ENCODE assay signal across 15 cellular contexts in the genomic region with DNA sequence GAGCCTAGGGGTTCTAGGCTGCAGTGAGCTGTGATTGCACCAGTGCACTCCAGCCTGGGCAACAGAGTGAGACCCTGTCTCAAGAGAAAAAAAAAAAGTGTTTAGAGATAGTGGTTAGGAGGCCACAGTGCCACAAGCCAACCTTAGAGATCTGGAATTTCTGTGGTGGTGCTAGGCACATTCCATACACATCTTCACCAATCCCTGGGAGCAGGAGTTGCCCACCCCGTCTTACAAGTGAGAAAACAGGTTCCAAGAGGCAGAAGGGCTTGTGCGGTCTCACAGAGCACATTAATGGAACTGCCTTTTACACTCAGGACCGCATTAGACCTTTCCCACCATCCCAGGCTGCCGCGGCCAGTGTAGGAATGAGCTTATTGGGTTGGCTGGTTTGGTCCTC.
DNase-seq lines count a peak whose midpoint lies in the region; ATAC-seq, FAIRE-seq and TF ChIP-seq lines count a peak whose summit lies in the region.
"Had no signal": no experiment of that assay in that cellular context is flagged by ENCODE, and none has a peak within 500 bp of the region (broad histone marks: within the 10 kb centered on the region; RNA-seq: fewer than 3 reads in every experiment).

No MANE protein-coding gene starts in this region.

- POLR2A ChIA-PET in IMR-90 (lab: Charles Lee; ENCODE audit: unreplicated experiment) = no interaction called here

- H3K4me2 ChIP-seq in IMR-90 (ENCODE audit: low read depth, low read length) = no peak overlapping the region
- no peak overlapping the region for H3K4me2 ChIP-seq in astrocyte (ENCODE audit: low read length)
- no peak overlapping the region for H3K4me2 ChIP-seq in mesendoderm (ENCODE audit: low read length)
- H3K4me2 ChIP-seq: PC-9 had no signal

- H3K79me2 ChIP-seq in astrocyte (ENCODE audit: insufficient read depth, low read length) = peaks cover 24% of the 10 kb centered on the region
- no peaks in the 10 kb centered on the region for H3K79me2 ChIP-seq in mesendoderm (ENCODE audit: control insufficient read depth, insufficient read depth, low read length)

- H3K4me3 Mint-ChIP-seq in astrocyte (ENCODE audit: unreplicated experiment) = no peak overlapping the region
- no peak overlapping the region for H3K4me3 Mint-ChIP-seq in T-helper 17 cell

- no CpG with 5 or more reads among the region's 5 CpGs for WGBS in IMR-90 (ENCODE audit: extremely low coverage in 2 of 2, insufficient read length in 1 of 2), 2 experiments
- no CpG with 5 or more reads among the region's 5 CpGs for WGBS in mesendoderm (ENCODE audit: extremely low coverage, insufficient coverage, low lambda C conversion rate)

- DNase-seq in IMR-90 = no peak
- peak; percentile 60 for DNase-seq in astrocyte (ENCODE audit: low read depth)
- peak; percentile 59 for DNase-seq in myocyte (ENCODE audit: low read depth)
- no peak for DNase-seq in mesendoderm
- DNase-seq in SIG-M5 treated with dmso at 0.1 percent for 504 hours (lab: John Stamatoyannopoulos, UW; ENCODE audit: unreplicated experiment) = no peak
- no peak for DNase-seq in T-helper 17 cell
- DNase-seq: AML-193, MV-4-11, NCI-H1694 treated with DMSO at 0.1 percent for 48 hours, NCI-H510A treated with DMSO at 0.1 percent for 48 hours had no signal

- no peak for TF ChIP-seq CTCF in IMR-90 (conservative IDR thresholded peaks at IDR 0.05; ENCODE audit: low read depth, low read length)
- TF ChIP-seq CTCF in astrocyte (IDR thresholded peaks at IDR 0.05; ENCODE audit: insufficient read depth, low read depth, low read length) = no peak

- peaks cover 10 to 50% of the 10 kb centered on the region in 2 experiments; a peak in 3 of 4 replicates for H3K79me1 ChIP-seq in IMR-90 (ENCODE audit: low read depth in 1 of 2, low read length in 2 of 2)
- H3K79me1 ChIP-seq in mesendoderm (ENCODE audit: low read length) = no peaks in the 10 kb centered on the region

- H3K4me1 Mint-ChIP-seq in astrocyte (ENCODE audit: low read depth, unreplicated experiment) (peaks cover 11% of the 10 kb centered on the region), T-helper 17 cell (no peaks in the 10 kb centered on the region)

- H2BK120ac ChIP-seq in IMR-90 (ENCODE audit: low read depth, low read length) = no peak overlapping the region
- H2BK120ac ChIP-seq in mesendoderm (ENCODE audit: low read depth, low read length) = no peak overlapping the region

- no peaks in the 10 kb centered on the region for H3K27me3 ChIP-seq in IMR-90 (ENCODE audit: control insufficient read depth, insufficient read depth, low read length)
- H3K27me3 ChIP-seq in astrocyte (ENCODE audit: insufficient read depth, low read length) = no peaks in the 10 kb centered on the region
- no peaks in the 10 kb centered on the region for H3K27me3 ChIP-seq in mesendoderm (ENCODE audit: insufficient read depth, low read length, poor library complexity)
- H3K27me3 ChIP-seq: SJSA1 had no signal

- peaks cover 10% of the 10 kb centered on the region for H3K4me1 ChIP-seq in IMR-90 (ENCODE audit: control insufficient read depth, insufficient read depth, low read length)
- peaks cover 13% of the 10 kb centered on the region for H3K4me1 ChIP-seq in astrocyte (ENCODE audit: insufficient read depth, low read length)
- H3K4me1 ChIP-seq in mesendoderm (ENCODE audit: control insufficient read depth, low read depth, low read length) = no peaks in the 10 kb centered on the region
- H3K4me1 ChIP-seq: SJSA1 had no signal

- peaks cover 45% of the 10 kb centered on the region for H4K20me1 ChIP-seq in IMR-90 (ENCODE audit: insufficient read depth, low read length)
- peaks cover 47% of the 10 kb centered on the region for H4K20me1 ChIP-seq in astrocyte (ENCODE audit: insufficient read depth, low read length)

- no peaks in the 10 kb centered on the region for H3K9me3 Mint-ChIP-seq in astrocyte (ENCODE audit: unreplicated experiment)

- no peak for ATAC-seq in IMR-90 (ENCODE audit: low read depth)
- ATAC-seq in GM21515 (IDR thresholded peaks at IDR 0.05; ENCODE audit: unreplicated experiment) = no peak
- ATAC-seq in T-helper 17 cell = no peak

- no peak overlapping the region for H2BK20ac ChIP-seq in IMR-90 (ENCODE audit: low read depth, low read length)

- in situ Hi-C loops in IMR-90 (cut with MboI; ENCODE audit: low sequenced_read_pairs) = no loop called here

- H3K36me3 ChIP-seq in IMR-90 (ENCODE audit: control insufficient read depth, insufficient read depth, low read length) (peaks cover 4% of the 10 kb centered on the region), astrocyte (ENCODE audit: insufficient read depth, low read length) (no peaks in the 10 kb centered on the region), mesendoderm (ENCODE audit: control insufficient read depth, insufficient read depth, low read length) (no peaks in the 10 kb centered on the region)
- H3K36me3 ChIP-seq: SJSA1 had no signal

- peaks cover 19% of the 10 kb centered on the region for H3K9me1 ChIP-seq in IMR-90 (ENCODE audit: insufficient read depth, low read length)

- intact Hi-C loops in IMR-90 (cut with micrococcal nuclease) = no loop called here

- H3K27me3 Mint-ChIP-seq in astrocyte (ENCODE audit: low read depth, unreplicated experiment) (peaks cover 22% of the 10 kb centered on the region), T-helper 17 cell (peaks cover 48% of the 10 kb centered on the region)

- H3K4ac ChIP-seq in IMR-90 (ENCODE audit: low read depth, low read length) = peak overlapping the region; percentile 21; the same call in 1 of the 2 replicates
- no peak overlapping the region for H3K4ac ChIP-seq in mesendoderm (ENCODE audit: low read depth, low read length)

- dilution Hi-C loops in IMR-90 (cut with HindIII; ENCODE audit: low sequenced_read_pairs, unreplicated experiment) = no loop called here

- no peak overlapping the region for H4K91ac ChIP-seq in IMR-90 (ENCODE audit: insufficient read depth, low read depth, low read length)

- H2AK9ac ChIP-seq in IMR-90 (replicated peaks; ENCODE audit: low read depth, low read length, poor library complexity) = peak overlapping the region; percentile 45

- H3K36me3 Mint-ChIP-seq in astrocyte (ENCODE audit: low read depth, unreplicated experiment) = no peaks in the 10 kb centered on the region
- H3K36me3 Mint-ChIP-seq in T-helper 17 cell (ENCODE audit: low read depth) = no peaks in the 10 kb centered on the region

- no peak for FAIRE-seq in astrocyte (lab: Jason Lieb, UNC)
- FAIRE-seq: D721Med had no signal

- H4K8ac ChIP-seq in IMR-90 (ENCODE audit: low read depth in 2 of 2, low read length in 2 of 2) (no peak overlapping the region), mesendoderm (ENCODE audit: low read depth, low read length) (no peak overlapping the region)

- H3K27ac Mint-ChIP-seq in astrocyte (ENCODE audit: unreplicated experiment) (no peak overlapping the region), T-helper 17 cell (no peak overlapping the region)

- H2AFZ ChIP-seq in IMR-90 (replicated peaks; ENCODE audit: low read length, poor library complexity) (peak overlapping the region; percentile 8), astrocyte (ENCODE audit: low read depth, low read length) (no peak overlapping the region)
- H2AFZ ChIP-seq: PC-9 had no signal

- H2AK5ac ChIP-seq in IMR-90 (ENCODE audit: low read depth, low read length) (peak overlapping the region; percentile 17; the same call in 1 of the 2 replicates), mesendoderm (ENCODE audit: low read length) (no peak overlapping the region)

- no peak overlapping the region for H3K27ac ChIP-seq in IMR-90 (ENCODE audit: insufficient read depth, low read length)
- H3K27ac ChIP-seq in astrocyte (ENCODE audit: low read depth, low read length) = no peak overlapping the region
- no peak overlapping the region for H3K27ac ChIP-seq in mesendoderm (ENCODE audit: low read depth, low read length)
- H3K27ac ChIP-seq: C4-2B, PC-9, SJSA1 had no signal

- H2BK5ac ChIP-seq in IMR-90 (ENCODE audit: low read depth, low read length, poor library complexity, severe bottlenecking) (no peak overlapping the region), mesendoderm (ENCODE audit: low read length) (no peak overlapping the region)

- CTCF ChIA-PET in IMR-90 (lab: Yijun Ruan, JAX) = no interaction called here

- TF ChIP-seq RAD21 in IMR-90 (IDR thresholded peaks at IDR 0.05; ENCODE audit: low read length) = no peak

- no peak for TF ChIP-seq POLR2A in IMR-90 (IDR thresholded peaks at IDR 0.05; ENCODE audit: low read depth, low read length)

- H4K5ac ChIP-seq in IMR-90 (ENCODE audit: low read depth, low read length) (no peak overlapping the region), mesendoderm (ENCODE audit: low read length) (no peak overlapping the region)

- H3K9ac ChIP-seq in IMR-90 (ENCODE audit: low read depth, low read length) (no peak overlapping the region), astrocyte (ENCODE audit: low read length) (no peak overlapping the region), mesendoderm (ENCODE audit: low read length) (no peak overlapping the region)

- BruUV-seq in IMR-90 (replicated peaks; lab: Mats Ljungman, UMichigan) = no TSS peak

- no peak overlapping the region for H2BK15ac ChIP-seq in IMR-90 (ENCODE audit: low read depth, low read length)
- H2BK15ac ChIP-seq in mesendoderm (replicated peaks; ENCODE audit: low read depth) = no peak overlapping the region

- H3K9me3 ChIP-seq in IMR-90 (ENCODE audit: control insufficient read depth, insufficient read depth, low read length) (no peaks in the 10 kb centered on the region), astrocyte (ENCODE audit: insufficient read depth, low read depth, low read length) (no peaks in the 10 kb centered on the region), T-helper 17 cell (ENCODE audit: control insufficient read depth, low read length, poor library complexity, severe bottlenecking) (no peaks in the 10 kb centered on the region)
- H3K9me3 ChIP-seq: SJSA1 had no signal

- H3K56ac ChIP-seq in IMR-90 (ENCODE audit: extremely low read depth, insufficient read depth, low read length) = no peak overlapping the region
- no peak overlapping the region for H3K56ac ChIP-seq in mesendoderm (ENCODE audit: low read length)

- H3K23ac ChIP-seq in IMR-90 (ENCODE audit: low read depth, low read length) = no peak overlapping the region
- H3K23ac ChIP-seq in mesendoderm (ENCODE audit: low read length) = no peak overlapping the region

- H3K18ac ChIP-seq in IMR-90 (ENCODE audit: low read depth, low read length) (no peak overlapping the region), mesendoderm (ENCODE audit: low read length) (no peak overlapping the region)

- no peak overlapping the region for H3K4me3 ChIP-seq in IMR-90 (ENCODE audit: insufficient read depth, low read depth, low read length)
- H3K4me3 ChIP-seq in astrocyte (ENCODE audit: insufficient read depth, low read depth, low read length) = no peak overlapping the region
- H3K4me3 ChIP-seq in mesendoderm (ENCODE audit: low read length) = no peak overlapping the region
- H3K4me3 ChIP-seq: PC-9, SJSA1 had no signal

- no peak overlapping the region for H3K14ac ChIP-seq in IMR-90 (replicated peaks; ENCODE audit: low read depth, low read length)

TF ChIP-seq in IMR-90, 13 proteins besides CTCF, POLR2A, EP300 and RAD21 (continues in another document):
- no peak for TF ChIP-seq FOS (IDR thresholded peaks at IDR 0.05; ENCODE audit: low read depth, low read length)

Comparison
In these comparisons a context has a peak if more than half of its experiments do, and no peak if none do; other contexts are left out.
1. DNase-seq: peak in astrocyte (single experiment) and myocyte (single experiment); none in IMR-90 (single experiment), mesendoderm (single experiment), SIG-M5 treated with dmso at 0.1 percent for 504 hours (single experiment) and T-helper 17 cell (0 of 3).